ENCODE assay signal across 29 cellular contexts in the genomic region with DNA sequence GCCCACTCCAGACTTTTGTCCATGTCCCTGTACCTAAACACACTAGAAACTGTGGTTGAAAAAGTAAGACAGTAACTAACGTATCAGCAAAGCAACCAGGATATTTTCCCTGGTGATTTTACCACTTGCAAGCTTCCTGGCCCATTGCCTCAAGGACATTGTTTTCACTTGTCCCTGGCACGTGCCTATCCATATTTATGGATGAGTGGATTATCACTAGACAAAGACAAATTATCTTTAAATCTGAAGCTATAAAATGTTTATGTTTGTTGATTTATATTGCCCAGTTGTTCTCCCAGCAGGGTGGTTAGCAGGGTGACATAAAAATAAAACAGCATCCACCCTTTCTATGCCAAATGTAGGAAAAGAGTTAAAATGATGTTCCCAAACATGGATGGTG.
"Had no signal": no experiment of that assay in that cellular context is flagged by ENCODE, and none has a peak within 500 bp of the region (broad histone marks: within the 10 kb centered on the region; RNA-seq: fewer than 3 reads in every experiment).

No MANE protein-coding gene starts in this region.

- H3K4me1 Mint-ChIP-seq: naive thymus-derived CD8-positive, alpha-beta T cell; nephron had no signal

- DNase-seq: kidney glomerular epithelial cell; left cardiac atrium; left lung; lower lobe of right lung; mammary epithelial cell; mesenchymal stem cell; naive thymus-derived CD8-positive, alpha-beta T cell; nucleus accumbens; pancreas; posterior cingulate gyrus; retina; right cardiac atrium; stimulated activated CD4-positive, alpha-beta T cell treated with anti-CD3 and anti-CD28 coated beads, Interleukin-12 subunit alpha, Interleukin-12 subunit beta, amount 100 ng/mL, for 4 hours; stimulated activated CD4-positive, alpha-beta T cell treated with anti-CD3 and anti-CD28 coated beads, Interleukin-15, amount 100 ng/mL, for 24 hours; stimulated activated CD4-positive, alpha-beta T cell treated with anti-CD3 and anti-CD28 coated beads, Interleukin-2, amount 100 ng/mL, for 24 hours; stimulated activated CD4-positive, alpha-beta T cell treated with anti-CD3 and anti-CD28 coated beads, Interleukin-4, amount 100 ng/mL, for 1 hour; stimulated activated naive CD4-positive, alpha-beta T cell; tibial artery had no signal

- ATAC-seq: left cardiac atrium; left lung; lower lobe of right lung; naive thymus-derived CD8-positive, alpha-beta T cell; pancreas; right cardiac atrium; sciatic nerve had no signal

- H3K36me3 Mint-ChIP-seq: naive thymus-derived CD8-positive, alpha-beta T cell; type B pancreatic cell had no signal

- H3K4me1 ChIP-seq: left lung, lower lobe of right lung, pancreas, prostate gland, suprapubic skin, tibial artery, vagina had no signal

- H3K9me3 ChIP-seq: left lung, lower lobe of right lung, pancreas, prostate gland, suprapubic skin, thoracic aorta, tibial artery, vagina had no signal

- H3K4me3 ChIP-seq: left lung, lower lobe of right lung, pancreas, prostate gland, skin epidermis, suprapubic skin, thoracic aorta, tibial artery, vagina had no signal

- H3K4me3 Mint-ChIP-seq: naive thymus-derived CD8-positive, alpha-beta T cell; nephron; neural crest cell; stimulated activated naive CD8-positive, alpha-beta T cell treated with anti-CD3 and anti-CD28 coated beads, Interleukin-15, Interleukin-2, amounts not matched to agents 100 ng/mL and 50 ng/mL, for 24 hours; type B pancreatic cell had no signal

- H3K27ac ChIP-seq: left lung, lower lobe of right lung, pancreas, prostate gland, skin epidermis, suprapubic skin, thoracic aorta, tibial artery, vagina had no signal

- H3K9me3 Mint-ChIP-seq: naive thymus-derived CD8-positive, alpha-beta T cell; nephron; stimulated activated naive CD8-positive, alpha-beta T cell treated with anti-CD3 and anti-CD28 coated beads, Interleukin-15, Interleukin-2, amounts not matched to agents 100 ng/mL and 50 ng/mL, for 24 hours; type B pancreatic cell had no signal

- H3K27ac Mint-ChIP-seq: naive thymus-derived CD8-positive, alpha-beta T cell; nephron; stimulated activated naive CD8-positive, alpha-beta T cell treated with anti-CD3 and anti-CD28 coated beads, Interleukin-15, Interleukin-2, amounts not matched to agents 100 ng/mL and 50 ng/mL, for 24 hours; type B pancreatic cell had no signal

- FAIRE-seq: keratinocyte, pancreas had no signal

- H3K27me3 ChIP-seq: left lung, pancreas, suprapubic skin, tibial artery, vagina had no signal

- H3K36me3 ChIP-seq: left lung, lower lobe of right lung, pancreas, prostate gland, suprapubic skin, thoracic aorta, tibial artery, vagina had no signal
